ENCODE assay signal across 1 cellular context in the genomic region with DNA sequence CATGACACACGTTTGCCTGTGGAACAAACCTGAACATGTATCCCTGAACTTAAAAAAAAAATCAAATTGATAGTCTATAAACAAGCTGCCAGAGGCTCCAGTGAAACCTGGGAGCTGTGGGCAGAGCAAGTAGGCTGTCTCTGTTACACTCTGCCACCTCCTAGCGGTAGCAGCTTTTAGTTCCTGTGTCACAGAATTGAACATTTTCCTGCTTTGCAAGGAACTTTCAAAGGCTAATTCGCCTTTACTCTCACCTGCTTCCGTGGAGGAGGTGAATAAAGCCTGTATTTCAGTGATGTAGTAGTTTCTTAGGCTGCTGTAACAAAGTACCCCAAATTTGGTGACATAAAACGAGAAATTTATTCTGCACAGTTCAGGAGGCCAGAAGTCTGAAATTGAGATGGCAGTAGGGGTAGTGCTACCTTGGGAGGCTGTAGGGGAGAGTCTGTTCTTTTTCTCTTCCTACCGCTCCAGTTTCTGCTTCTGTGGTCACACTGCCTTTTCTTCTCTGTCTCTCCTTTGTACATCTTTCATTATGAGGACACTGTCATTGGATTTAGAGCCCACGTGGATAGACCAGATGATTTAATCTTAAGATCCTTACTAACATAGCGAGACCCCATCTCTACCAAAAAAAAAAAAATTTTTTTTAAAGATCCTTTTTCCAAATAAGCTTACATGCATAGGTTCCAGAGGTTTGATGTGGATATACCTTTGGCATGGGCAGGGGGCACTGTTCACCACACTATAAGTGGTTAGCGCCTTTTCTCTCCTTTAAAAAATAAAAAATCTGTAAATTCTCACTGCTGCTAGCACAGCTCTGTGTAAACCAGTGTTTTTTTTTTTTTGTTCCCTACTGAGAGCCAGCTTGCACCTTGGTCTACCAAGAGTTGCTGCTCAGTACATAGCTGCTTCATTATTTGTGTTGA.
TF ChIP-seq lines count a peak whose summit lies in the region.

No MANE protein-coding gene starts in this region.

TF ChIP-seq in HCT116, 20 proteins besides CTCF, POLR2A, EP300 and RAD21 (continued from another document):
- TF ChIP-seq, protein P1, sequence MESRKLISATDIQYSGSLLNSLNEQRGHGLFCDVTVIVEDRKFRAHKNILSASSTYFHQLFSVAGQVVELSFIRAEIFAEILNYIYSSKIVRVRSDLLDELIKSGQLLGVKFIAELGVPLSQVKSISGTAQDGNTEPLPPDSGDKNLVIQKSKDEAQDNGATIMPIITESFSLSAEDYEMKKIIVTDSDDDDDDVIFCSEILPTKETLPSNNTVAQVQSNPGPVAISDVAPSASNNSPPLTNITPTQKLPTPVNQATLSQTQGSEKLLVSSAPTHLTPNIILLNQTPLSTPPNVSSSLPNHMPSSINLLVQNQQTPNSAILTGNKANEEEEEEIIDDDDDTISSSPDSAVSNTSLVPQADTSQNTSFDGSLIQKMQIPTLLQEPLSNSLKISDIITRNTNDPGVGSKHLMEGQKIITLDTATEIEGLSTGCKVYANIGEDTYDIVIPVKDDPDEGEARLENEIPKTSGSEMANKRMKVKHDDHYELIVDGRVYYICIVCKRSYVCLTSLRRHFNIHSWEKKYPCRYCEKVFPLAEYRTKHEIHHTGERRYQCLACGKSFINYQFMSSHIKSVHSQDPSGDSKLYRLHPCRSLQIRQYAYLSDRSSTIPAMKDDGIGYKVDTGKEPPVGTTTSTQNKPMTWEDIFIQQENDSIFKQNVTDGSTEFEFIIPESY (IDR thresholded peaks at IDR 0.05; ENCODE audit: extremely low read depth, insufficient replicate concordance, low read length), result no peak
- TF ChIP-seq EGR1 (IDR thresholded peaks at IDR 0.05; ENCODE audit: low read depth) (no peak), SIN3A (IDR thresholded peaks at IDR 0.05; ENCODE audit: low read depth) (no peak), POLR2AphosphoS5 (IDR thresholded peaks at IDR 0.05; ENCODE audit: low read depth, low read length) (no peak), FOSL1 (IDR thresholded peaks at IDR 0.05; ENCODE audit: low read depth) (no peak), SP1 (IDR thresholded peaks at IDR 0.05; ENCODE audit: low read depth) (no peak)
- TF ChIP-seq, protein P2, sequence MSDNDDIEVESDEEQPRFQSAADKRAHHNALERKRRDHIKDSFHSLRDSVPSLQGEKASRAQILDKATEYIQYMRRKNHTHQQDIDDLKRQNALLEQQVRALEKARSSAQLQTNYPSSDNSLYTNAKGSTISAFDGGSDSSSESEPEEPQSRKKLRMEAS (IDR thresholded peaks at IDR 0.05), result no peak
- TF ChIP-seq, protein P3, sequence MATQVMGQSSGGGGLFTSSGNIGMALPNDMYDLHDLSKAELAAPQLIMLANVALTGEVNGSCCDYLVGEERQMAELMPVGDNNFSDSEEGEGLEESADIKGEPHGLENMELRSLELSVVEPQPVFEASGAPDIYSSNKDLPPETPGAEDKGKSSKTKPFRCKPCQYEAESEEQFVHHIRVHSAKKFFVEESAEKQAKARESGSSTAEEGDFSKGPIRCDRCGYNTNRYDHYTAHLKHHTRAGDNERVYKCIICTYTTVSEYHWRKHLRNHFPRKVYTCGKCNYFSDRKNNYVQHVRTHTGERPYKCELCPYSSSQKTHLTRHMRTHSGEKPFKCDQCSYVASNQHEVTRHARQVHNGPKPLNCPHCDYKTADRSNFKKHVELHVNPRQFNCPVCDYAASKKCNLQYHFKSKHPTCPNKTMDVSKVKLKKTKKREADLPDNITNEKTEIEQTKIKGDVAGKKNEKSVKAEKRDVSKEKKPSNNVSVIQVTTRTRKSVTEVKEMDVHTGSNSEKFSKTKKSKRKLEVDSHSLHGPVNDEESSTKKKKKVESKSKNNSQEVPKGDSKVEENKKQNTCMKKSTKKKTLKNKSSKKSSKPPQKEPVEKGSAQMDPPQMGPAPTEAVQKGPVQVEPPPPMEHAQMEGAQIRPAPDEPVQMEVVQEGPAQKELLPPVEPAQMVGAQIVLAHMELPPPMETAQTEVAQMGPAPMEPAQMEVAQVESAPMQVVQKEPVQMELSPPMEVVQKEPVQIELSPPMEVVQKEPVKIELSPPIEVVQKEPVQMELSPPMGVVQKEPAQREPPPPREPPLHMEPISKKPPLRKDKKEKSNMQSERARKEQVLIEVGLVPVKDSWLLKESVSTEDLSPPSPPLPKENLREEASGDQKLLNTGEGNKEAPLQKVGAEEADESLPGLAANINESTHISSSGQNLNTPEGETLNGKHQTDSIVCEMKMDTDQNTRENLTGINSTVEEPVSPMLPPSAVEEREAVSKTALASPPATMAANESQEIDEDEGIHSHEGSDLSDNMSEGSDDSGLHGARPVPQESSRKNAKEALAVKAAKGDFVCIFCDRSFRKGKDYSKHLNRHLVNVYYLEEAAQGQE (IDR thresholded peaks at IDR 0.05; ENCODE audit: low read depth), result no peak
